ENCODE assay signal across 1 cellular context in genomic region chr20:2102585-2103453, GRCh38.
TF ChIP-seq lines count a peak whose summit lies in the region.

No MANE protein-coding gene starts in this region.

TF ChIP-seq in HepG2, 621 proteins besides CTCF, POLR2A, EP300 and RAD21 (continued from another document and continues in another):
- TF ChIP-seq ZNF484 (CRISPR knock-in tag; IDR thresholded peaks at IDR 0.05; ENCODE audit: borderline replicate concordance, low read depth), result no peak
- TF ChIP-seq NFE2L2 (IDR thresholded peaks at IDR 0.05; ENCODE audit: low read length), result no peak
- 0 out of 2 replicates have a peak, but pooled peaks have one; percentile 15 for TF ChIP-seq ZNF616 (CRISPR knock-in tag; IDR thresholded peaks at IDR 0.05; ENCODE audit: low read depth)
- TF ChIP-seq GATA4 (IDR thresholded peaks at IDR 0.05; ENCODE audit: borderline replicate concordance, low read depth), result peak; percentile 86
- no peak for TF ChIP-seq HNF1A (IDR thresholded peaks at IDR 0.05; ENCODE audit: low read depth)
- no peak; the same call in 1 of the 2 replicates for TF ChIP-seq HNF1A (CRISPR knock-in tag; IDR thresholded peaks at IDR 0.05; ENCODE audit: borderline replicate concordance)
- TF ChIP-seq CEBPG (CRISPR knock-in tag; IDR thresholded peaks at IDR 0.05), result no peak
- TF ChIP-seq NFYB (CRISPR knock-in tag; IDR thresholded peaks at IDR 0.05), result peak; percentile 12; the same call in 1 of the 2 replicates
- peak; percentile 87 for TF ChIP-seq NR0B2 (CRISPR knock-in tag; IDR thresholded peaks at IDR 0.05)
- peak; percentile 24; the same call in 1 of the 2 replicates for TF ChIP-seq GABPB1 (CRISPR knock-in tag; IDR thresholded peaks at IDR 0.05)
- TF ChIP-seq BORCS8-MEF2B (CRISPR knock-in tag; IDR thresholded peaks at IDR 0.05), result peak; percentile 50
- no peak for TF ChIP-seq ZNF576 (CRISPR knock-in tag; IDR thresholded peaks at IDR 0.05)
- peak; percentile 86; the same call in 1 of the 2 replicates for TF ChIP-seq SIN3A (IDR thresholded peaks at IDR 0.05; ENCODE audit: borderline replicate concordance, low read depth, low read length)
- no peak; the same call in 1 of the 2 replicates for TF ChIP-seq ZNF768 (CRISPR knock-in tag; IDR thresholded peaks at IDR 0.05)
- TF ChIP-seq FOXJ3 (CRISPR knock-in tag; IDR thresholded peaks at IDR 0.05; ENCODE audit: borderline replicate concordance), result peak; percentile 5; the same call in 1 of the 2 replicates
- TF ChIP-seq ZNF609 (CRISPR knock-in tag; IDR thresholded peaks at IDR 0.05; ENCODE audit: borderline replicate concordance), result peak; percentile 8; the same call in 1 of the 2 replicates
- TF ChIP-seq ZNF33B (CRISPR knock-in tag; IDR thresholded peaks at IDR 0.05), result no peak
- TF ChIP-seq ISX (CRISPR knock-in tag; conservative IDR thresholded peaks at IDR 0.05), result no peak
- TF ChIP-seq ZBTB46 (CRISPR knock-in tag; IDR thresholded peaks at IDR 0.05; ENCODE audit: borderline replicate concordance), result no peak
- no peak; the same call in 1 of the 2 replicates for TF ChIP-seq SOX5 (CRISPR knock-in tag; IDR thresholded peaks at IDR 0.05; ENCODE audit: borderline replicate concordance)
- no peak; the same call in 1 of the 2 replicates for TF ChIP-seq HIC2 (CRISPR knock-in tag; IDR thresholded peaks at IDR 0.05; ENCODE audit: low read depth)
- TF ChIP-seq MXD4 (CRISPR knock-in tag; IDR thresholded peaks at IDR 0.05), result no peak; the same call in 1 of the 2 replicates
- TF ChIP-seq DMAP1 (CRISPR knock-in tag; IDR thresholded peaks at IDR 0.05), result no peak; the same call in 1 of the 2 replicates
- no peak for TF ChIP-seq KAT2B (IDR thresholded peaks at IDR 0.05; ENCODE audit: borderline replicate concordance, low read depth, low read length)
- TF ChIP-seq ZNF382 (CRISPR knock-in tag; IDR thresholded peaks at IDR 0.05; ENCODE audit: borderline replicate concordance), result no peak
- no peak for TF ChIP-seq SRSF9 (IDR thresholded peaks at IDR 0.05; ENCODE audit: borderline replicate concordance, insufficient read depth, low read depth, low read length, poor library complexity, severe bottlenecking)
- no peak; the same call in 1 of the 2 replicates for TF ChIP-seq KLF6 (CRISPR knock-in tag; IDR thresholded peaks at IDR 0.05)
- no peak for TF ChIP-seq KIAA2018 (CRISPR knock-in tag; IDR thresholded peaks at IDR 0.05; ENCODE audit: borderline replicate concordance)
- no peak for TF ChIP-seq ZNF83 (CRISPR knock-in tag; IDR thresholded peaks at IDR 0.05; ENCODE audit: borderline replicate concordance)
- no peak for TF ChIP-seq ZMYM2 (CRISPR knock-in tag; IDR thresholded peaks at IDR 0.05)
- TF ChIP-seq CREB3 (CRISPR knock-in tag; IDR thresholded peaks at IDR 0.05), result peak; percentile 44; the same call in 1 of the 2 replicates
- no peak for TF ChIP-seq ZNF460 (CRISPR knock-in tag; IDR thresholded peaks at IDR 0.05; ENCODE audit: borderline replicate concordance)
- TF ChIP-seq ZNF30 (CRISPR knock-in tag; IDR thresholded peaks at IDR 0.05), result no peak
- peak; percentile 63 for TF ChIP-seq ZNF235 (CRISPR knock-in tag; IDR thresholded peaks at IDR 0.05; ENCODE audit: borderline replicate concordance)
